In genomic region chr19:40662925-40663711, GRCh38 we compare ENCODE assay signal across 1 cellular context.
TF ChIP-seq lines count a peak whose summit lies in the region.

No MANE protein-coding gene starts in this region.

TF ChIP-seq in K562, 482 proteins besides CTCF, POLR2A, EP300 and RAD21 (continued from another document and continues in another):
- TF ChIP-seq ELK3 (CRISPR knock-in tag; IDR thresholded peaks at IDR 0.05) (no peak), CBFB (CRISPR knock-in tag; IDR thresholded peaks at IDR 0.05) (no peak), POLR3A (IDR thresholded peaks at IDR 0.05; ENCODE audit: borderline replicate concordance, extremely low read depth, insufficient read depth, insufficient read length) (no peak), KDM1A (IDR thresholded peaks at IDR 0.05) (no peak), KAT7 (CRISPR knock-in tag; IDR thresholded peaks at IDR 0.05; ENCODE audit: borderline replicate concordance) (0 out of 2 replicates have a peak, but pooled peaks have one; percentile 28), ZNF583 (CRISPR knock-in tag; IDR thresholded peaks at IDR 0.05) (no peak), L3MBTL2 (IDR thresholded peaks at IDR 0.05) (peak; percentile 97), HMGXB4 (CRISPR knock-in tag; IDR thresholded peaks at IDR 0.05) (peak; percentile 95; the same call in 1 of the 2 replicates), GATA2 (CRISPR knock-in tag; IDR thresholded peaks at IDR 0.05) (no peak; the same call in 1 of the 2 replicates), PCBP1 (IDR thresholded peaks at IDR 0.05; ENCODE audit: low read depth, low read length, poor library complexity, severe bottlenecking) (peak; percentile 93), SNAPC5 (CRISPR knock-in tag; IDR thresholded peaks at IDR 0.05) (no peak), ZEB2 (IDR thresholded peaks at IDR 0.05) (peak; percentile 72), TCF7L2 (IDR thresholded peaks at IDR 0.05; ENCODE audit: low read depth, low read length) (no peak), RBM39 (optimal IDR thresholded peaks at IDR 0.05; ENCODE audit: low read depth, low read length) (no peak), CHD2 (IDR thresholded peaks at IDR 0.05; ENCODE audit: low read depth, low read length) (no peak), POLR2B (IDR thresholded peaks at IDR 0.05; ENCODE audit: low read depth, partially characterized antibody) (peak; percentile 34), ARID3A (IDR thresholded peaks at IDR 0.05; ENCODE audit: borderline replicate concordance, low read depth, low read length) (no peak), IRF1 (CRISPR knock-in tag; IDR thresholded peaks at IDR 0.05; ENCODE audit: borderline replicate concordance) (no peak), ZNF644 (tag; IDR thresholded peaks at IDR 0.05; ENCODE audit: low read depth) (no peak), ZNF121 (CRISPR knock-in tag; conservative IDR thresholded peaks at IDR 0.05) (no peak), NR3C1 (CRISPR knock-in tag; IDR thresholded peaks at IDR 0.05) (no peak), KLF16 (IDR thresholded peaks at IDR 0.05) (no peak), ZNF398 (CRISPR knock-in tag; IDR thresholded peaks at IDR 0.05) (no peak), ZNF232 (CRISPR knock-in tag; IDR thresholded peaks at IDR 0.05) (no peak), ZFP36 (IDR thresholded peaks at IDR 0.05; ENCODE audit: low read depth, low read length, partially characterized antibody) (no peak), STAG1 (CRISPR knock-in tag; IDR thresholded peaks at IDR 0.05; ENCODE audit: borderline replicate concordance) (peak; percentile 95), TBL1XR1 (IDR thresholded peaks at IDR 0.05; ENCODE audit: low read length in 2 of 2) (no peak), MLLT1 (IDR thresholded peaks at IDR 0.05) (no peak), ZNF263 (CRISPR knock-in tag; IDR thresholded peaks at IDR 0.05; ENCODE audit: borderline replicate concordance) (no peak; the same call in 1 of the 2 replicates), KAT2B (IDR thresholded peaks at IDR 0.05; ENCODE audit: low read depth, low read length) (no peak), NR2C1 (IDR thresholded peaks at IDR 0.05) (no peak), NR2C1 (tag; IDR thresholded peaks at IDR 0.05) (no peak), TBP (optimal IDR thresholded peaks at IDR 0.05; ENCODE audit: low read depth, low read length) (no peak), SAFB2 (IDR thresholded peaks at IDR 0.05; ENCODE audit: borderline replicate concordance, low read depth, low read length, severe bottlenecking) (no peak), DDX20 (tag; IDR thresholded peaks at IDR 0.05; ENCODE audit: low read depth) (no peak), SIX5 (IDR thresholded peaks at IDR 0.05; ENCODE audit: borderline replicate concordance in 1 of 2, insufficient read depth in 1 of 2, low read depth in 1 of 2, low read length in 2 of 2) (no peak), ZFPM2 (CRISPR knock-in tag; IDR thresholded peaks at IDR 0.05) (no peak), GTF3C2 (IDR thresholded peaks at IDR 0.05; ENCODE audit: borderline replicate concordance, extremely low read depth, insufficient read length) (no peak), SMARCA4 (IDR thresholded peaks at IDR 0.05) (no peak), NFYB (IDR thresholded peaks at IDR 0.05; ENCODE audit: extremely low read depth, insufficient read length) (no peak), BMI1 (IDR thresholded peaks at IDR 0.05; ENCODE audit: low read length) (no peak), KLF1 (tag; IDR thresholded peaks at IDR 0.05) (no peak), ZNF133 (CRISPR knock-in tag; IDR thresholded peaks at IDR 0.05) (no peak), NCOA4 (IDR thresholded peaks at IDR 0.05; ENCODE audit: partially characterized antibody) (no peak), FOXJ2 (tag; IDR thresholded peaks at IDR 0.05) (no peak), SRSF9 (IDR thresholded peaks at IDR 0.05; ENCODE audit: borderline replicate concordance, low read depth, low read length) (no peak), CXXC5 (CRISPR knock-in tag; IDR thresholded peaks at IDR 0.05) (peak; percentile 84), MAZ (CRISPR knock-in tag; conservative IDR thresholded peaks at IDR 0.05 in 1 of 2, IDR thresholded peaks at IDR 0.05 in 1 of 2) (peak; percentile 73 to 86), SP1 (CRISPR knock-in tag; IDR thresholded peaks at IDR 0.05) (peak; percentile 90), MIER1 (IDR thresholded peaks at IDR 0.05; ENCODE audit: low read depth) (no peak), SIN3A (IDR thresholded peaks at IDR 0.05; ENCODE audit: borderline replicate concordance in 2 of 2, control insufficient read depth in 1 of 2, low read depth in 2 of 2, low read length in 2 of 2) (peak; percentile 59 to 77; a peak in 2 of 4 replicates), MEF2D (tag; conservative IDR thresholded peaks at IDR 0.05; ENCODE audit: low read depth) (no peak), HMBOX1 (IDR thresholded peaks at IDR 0.05) (no peak), CTBP1 (IDR thresholded peaks at IDR 0.05; ENCODE audit: borderline replicate concordance) (peak; percentile 84), RBFOX2 (IDR thresholded peaks at IDR 0.05; ENCODE audit: low read depth, low read length) (peak; percentile 85), CHCHD3 (CRISPR knock-in tag; IDR thresholded peaks at IDR 0.05) (no peak), ILK (tag; IDR thresholded peaks at IDR 0.05; ENCODE audit: borderline replicate concordance, low read depth) (no peak), ATF1 (CRISPR knock-in tag; IDR thresholded peaks at IDR 0.05) (no peak), ATF1 (tag; IDR thresholded peaks at IDR 0.05) (peak; percentile 76), ZNF445 (CRISPR knock-in tag; IDR thresholded peaks at IDR 0.05; ENCODE audit: low read depth) (no peak), PBX2 (CRISPR knock-in tag; IDR thresholded peaks at IDR 0.05; ENCODE audit: low read depth) (no peak), PBX2 (tag; conservative IDR thresholded peaks at IDR 0.05; ENCODE audit: low read depth) (no peak)
